In the genomic region with DNA sequence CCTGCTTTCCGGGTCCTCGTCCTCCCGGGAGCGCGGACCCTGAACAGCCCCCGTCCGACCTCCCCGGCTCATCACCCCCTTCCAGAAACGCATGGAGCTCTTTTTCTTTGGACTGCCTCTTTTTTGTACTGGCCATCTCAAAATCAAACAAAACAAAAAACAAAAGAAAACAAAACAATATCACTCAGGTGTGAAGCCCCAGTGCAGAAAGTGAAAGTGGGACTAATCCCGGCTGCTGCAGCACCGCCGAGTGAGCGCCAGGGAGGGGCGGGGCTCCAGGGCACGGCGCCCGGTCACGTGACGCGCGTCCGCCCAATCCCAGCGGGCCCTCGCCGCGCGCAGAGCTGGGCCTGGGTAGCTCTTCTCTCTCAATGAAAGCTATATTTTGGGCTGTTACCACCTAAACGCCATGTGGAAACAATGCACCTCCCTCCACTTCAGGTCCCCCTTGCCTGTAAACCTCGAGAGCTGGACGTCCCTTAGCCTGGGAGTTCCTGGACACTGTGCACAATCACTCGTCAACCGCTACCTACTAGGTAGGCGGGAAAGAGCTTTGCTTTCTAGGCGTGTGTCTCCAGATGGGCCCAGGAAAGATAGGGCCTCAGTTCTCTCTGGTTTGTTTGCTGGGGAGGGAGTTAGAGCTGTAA, we compare ENCODE assay signal across 1 cellular context.
TF ChIP-seq lines count a peak whose summit lies in the region.

No MANE protein-coding gene starts in this region.

TF ChIP-seq in GM12878, 131 proteins besides CTCF, POLR2A, EP300 and RAD21 (continued from another document):
- TF ChIP-seq, protein P1, sequence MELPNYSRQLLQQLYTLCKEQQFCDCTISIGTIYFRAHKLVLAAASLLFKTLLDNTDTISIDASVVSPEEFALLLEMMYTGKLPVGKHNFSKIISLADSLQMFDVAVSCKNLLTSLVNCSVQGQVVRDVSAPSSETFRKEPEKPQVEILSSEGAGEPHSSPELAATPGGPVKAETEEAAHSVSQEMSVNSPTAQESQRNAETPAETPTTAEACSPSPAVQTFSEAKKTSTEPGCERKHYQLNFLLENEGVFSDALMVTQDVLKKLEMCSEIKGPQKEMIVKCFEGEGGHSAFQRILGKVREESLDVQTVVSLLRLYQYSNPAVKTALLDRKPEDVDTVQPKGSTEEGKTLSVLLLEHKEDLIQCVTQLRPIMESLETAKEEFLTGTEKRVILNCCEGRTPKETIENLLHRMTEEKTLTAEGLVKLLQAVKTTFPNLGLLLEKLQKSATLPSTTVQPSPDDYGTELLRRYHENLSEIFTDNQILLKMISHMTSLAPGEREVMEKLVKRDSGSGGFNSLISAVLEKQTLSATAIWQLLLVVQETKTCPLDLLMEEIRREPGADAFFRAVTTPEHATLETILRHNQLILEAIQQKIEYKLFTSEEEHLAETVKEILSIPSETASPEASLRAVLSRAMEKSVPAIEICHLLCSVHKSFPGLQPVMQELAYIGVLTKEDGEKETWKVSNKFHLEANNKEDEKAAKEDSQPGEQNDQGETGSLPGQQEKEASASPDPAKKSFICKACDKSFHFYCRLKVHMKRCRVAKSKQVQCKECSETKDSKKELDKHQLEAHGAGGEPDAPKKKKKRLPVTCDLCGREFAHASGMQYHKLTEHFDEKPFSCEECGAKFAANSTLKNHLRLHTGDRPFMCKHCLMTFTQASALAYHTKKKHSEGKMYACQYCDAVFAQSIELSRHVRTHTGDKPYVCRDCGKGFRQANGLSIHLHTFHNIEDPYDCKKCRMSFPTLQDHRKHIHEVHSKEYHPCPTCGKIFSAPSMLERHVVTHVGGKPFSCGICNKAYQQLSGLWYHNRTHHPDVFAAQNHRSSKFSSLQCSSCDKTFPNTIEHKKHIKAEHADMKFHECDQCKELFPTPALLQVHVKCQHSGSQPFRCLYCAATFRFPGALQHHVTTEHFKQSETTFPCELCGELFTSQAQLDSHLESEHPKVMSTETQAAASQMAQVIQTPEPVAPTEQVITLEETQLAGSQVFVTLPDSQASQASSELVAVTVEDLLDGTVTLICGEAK (IDR thresholded peaks at IDR 0.05; ENCODE audit: borderline replicate concordance) = peak; percentile 38; the same call in 1 of the 2 replicates
- TF ChIP-seq CBX5 (IDR thresholded peaks at IDR 0.05; ENCODE audit: low read depth) = peak; percentile 27; the same call in 1 of the 2 replicates
TF ChIP-seq in GM12878: peak in this region for 29.
